In the genomic region with DNA sequence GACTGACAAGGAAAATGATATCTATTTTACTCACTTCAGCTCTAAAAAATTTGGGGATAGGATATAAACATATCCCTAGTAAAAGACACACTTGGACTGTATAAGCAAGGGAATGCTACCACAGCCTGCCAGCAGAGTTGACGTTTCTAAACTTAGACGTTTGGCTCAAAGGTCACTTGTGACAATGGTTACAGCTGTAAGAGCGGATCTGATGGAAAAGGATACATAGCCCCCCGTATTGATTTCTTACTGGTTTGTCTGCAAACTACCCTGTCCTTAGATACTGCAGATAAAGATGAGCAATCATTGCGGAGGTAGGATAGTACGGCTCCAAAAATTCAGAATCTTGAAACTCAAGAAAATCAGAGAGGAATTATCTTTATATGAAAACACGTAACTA, we compare ENCODE assay signal across 1 cellular context.
TF ChIP-seq lines count a peak whose summit lies in the region.

No MANE protein-coding gene starts in this region.

TF ChIP-seq in HepG2, 621 proteins besides CTCF, POLR2A, EP300 and RAD21 (continued from another document and continues in another):
- TF ChIP-seq, protein P1, sequence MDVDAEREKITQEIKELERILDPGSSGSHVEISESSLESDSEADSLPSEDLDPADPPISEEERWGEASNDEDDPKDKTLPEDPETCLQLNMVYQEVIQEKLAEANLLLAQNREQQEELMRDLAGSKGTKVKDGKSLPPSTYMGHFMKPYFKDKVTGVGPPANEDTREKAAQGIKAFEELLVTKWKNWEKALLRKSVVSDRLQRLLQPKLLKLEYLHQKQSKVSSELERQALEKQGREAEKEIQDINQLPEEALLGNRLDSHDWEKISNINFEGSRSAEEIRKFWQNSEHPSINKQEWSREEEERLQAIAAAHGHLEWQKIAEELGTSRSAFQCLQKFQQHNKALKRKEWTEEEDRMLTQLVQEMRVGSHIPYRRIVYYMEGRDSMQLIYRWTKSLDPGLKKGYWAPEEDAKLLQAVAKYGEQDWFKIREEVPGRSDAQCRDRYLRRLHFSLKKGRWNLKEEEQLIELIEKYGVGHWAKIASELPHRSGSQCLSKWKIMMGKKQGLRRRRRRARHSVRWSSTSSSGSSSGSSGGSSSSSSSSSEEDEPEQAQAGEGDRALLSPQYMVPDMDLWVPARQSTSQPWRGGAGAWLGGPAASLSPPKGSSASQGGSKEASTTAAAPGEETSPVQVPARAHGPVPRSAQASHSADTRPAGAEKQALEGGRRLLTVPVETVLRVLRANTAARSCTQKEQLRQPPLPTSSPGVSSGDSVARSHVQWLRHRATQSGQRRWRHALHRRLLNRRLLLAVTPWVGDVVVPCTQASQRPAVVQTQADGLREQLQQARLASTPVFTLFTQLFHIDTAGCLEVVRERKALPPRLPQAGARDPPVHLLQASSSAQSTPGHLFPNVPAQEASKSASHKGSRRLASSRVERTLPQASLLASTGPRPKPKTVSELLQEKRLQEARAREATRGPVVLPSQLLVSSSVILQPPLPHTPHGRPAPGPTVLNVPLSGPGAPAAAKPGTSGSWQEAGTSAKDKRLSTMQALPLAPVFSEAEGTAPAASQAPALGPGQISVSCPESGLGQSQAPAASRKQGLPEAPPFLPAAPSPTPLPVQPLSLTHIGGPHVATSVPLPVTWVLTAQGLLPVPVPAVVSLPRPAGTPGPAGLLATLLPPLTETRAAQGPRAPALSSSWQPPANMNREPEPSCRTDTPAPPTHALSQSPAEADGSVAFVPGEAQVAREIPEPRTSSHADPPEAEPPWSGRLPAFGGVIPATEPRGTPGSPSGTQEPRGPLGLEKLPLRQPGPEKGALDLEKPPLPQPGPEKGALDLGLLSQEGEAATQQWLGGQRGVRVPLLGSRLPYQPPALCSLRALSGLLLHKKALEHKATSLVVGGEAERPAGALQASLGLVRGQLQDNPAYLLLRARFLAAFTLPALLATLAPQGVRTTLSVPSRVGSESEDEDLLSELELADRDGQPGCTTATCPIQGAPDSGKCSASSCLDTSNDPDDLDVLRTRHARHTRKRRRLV (CRISPR knock-in tag; IDR thresholded peaks at IDR 0.05): 0 out of 2 replicates have a peak, but pooled peaks have one; percentile 27
- TF ChIP-seq, protein P2, sequence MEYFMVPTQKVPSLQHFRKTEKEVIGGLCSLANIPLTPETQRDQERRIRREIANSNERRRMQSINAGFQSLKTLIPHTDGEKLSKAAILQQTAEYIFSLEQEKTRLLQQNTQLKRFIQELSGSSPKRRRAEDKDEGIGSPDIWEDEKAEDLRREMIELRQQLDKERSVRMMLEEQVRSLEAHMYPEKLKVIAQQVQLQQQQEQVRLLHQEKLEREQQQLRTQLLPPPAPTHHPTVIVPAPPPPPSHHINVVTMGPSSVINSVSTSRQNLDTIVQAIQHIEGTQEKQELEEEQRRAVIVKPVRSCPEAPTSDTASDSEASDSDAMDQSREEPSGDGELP (IDR thresholded peaks at IDR 0.05; ENCODE audit: borderline replicate concordance, low read depth): peak; percentile 94
- TF ChIP-seq, protein P3, sequence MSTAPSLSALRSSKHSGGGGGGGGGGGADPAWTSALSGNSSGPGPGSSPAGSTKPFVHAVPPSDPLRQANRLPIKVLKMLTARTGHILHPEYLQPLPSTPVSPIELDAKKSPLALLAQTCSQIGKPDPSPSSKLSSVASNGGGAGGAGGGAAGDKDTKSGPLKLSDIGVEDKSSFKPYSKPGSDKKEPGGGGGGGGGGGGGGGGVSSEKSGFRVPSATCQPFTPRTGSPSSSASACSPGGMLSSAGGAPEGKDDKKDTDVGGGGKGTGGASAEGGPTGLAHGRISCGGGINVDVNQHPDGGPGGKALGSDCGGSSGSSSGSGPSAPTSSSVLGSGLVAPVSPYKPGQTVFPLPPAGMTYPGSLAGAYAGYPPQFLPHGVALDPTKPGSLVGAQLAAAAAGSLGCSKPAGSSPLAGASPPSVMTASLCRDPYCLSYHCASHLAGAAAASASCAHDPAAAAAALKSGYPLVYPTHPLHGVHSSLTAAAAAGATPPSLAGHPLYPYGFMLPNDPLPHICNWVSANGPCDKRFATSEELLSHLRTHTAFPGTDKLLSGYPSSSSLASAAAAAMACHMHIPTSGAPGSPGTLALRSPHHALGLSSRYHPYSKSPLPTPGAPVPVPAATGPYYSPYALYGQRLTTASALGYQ (CRISPR knock-in tag; IDR thresholded peaks at IDR 0.05): 0 out of 2 replicates have a peak, but pooled peaks have one; percentile 26
- 0 out of 2 replicates have a peak, but pooled peaks have one; percentile 36 for TF ChIP-seq ZSCAN25 (CRISPR knock-in tag; IDR thresholded peaks at IDR 0.05)
- TF ChIP-seq CHD4 (IDR thresholded peaks at IDR 0.05; ENCODE audit: borderline replicate concordance, low read length): no peak
- TF ChIP-seq, protein P4, sequence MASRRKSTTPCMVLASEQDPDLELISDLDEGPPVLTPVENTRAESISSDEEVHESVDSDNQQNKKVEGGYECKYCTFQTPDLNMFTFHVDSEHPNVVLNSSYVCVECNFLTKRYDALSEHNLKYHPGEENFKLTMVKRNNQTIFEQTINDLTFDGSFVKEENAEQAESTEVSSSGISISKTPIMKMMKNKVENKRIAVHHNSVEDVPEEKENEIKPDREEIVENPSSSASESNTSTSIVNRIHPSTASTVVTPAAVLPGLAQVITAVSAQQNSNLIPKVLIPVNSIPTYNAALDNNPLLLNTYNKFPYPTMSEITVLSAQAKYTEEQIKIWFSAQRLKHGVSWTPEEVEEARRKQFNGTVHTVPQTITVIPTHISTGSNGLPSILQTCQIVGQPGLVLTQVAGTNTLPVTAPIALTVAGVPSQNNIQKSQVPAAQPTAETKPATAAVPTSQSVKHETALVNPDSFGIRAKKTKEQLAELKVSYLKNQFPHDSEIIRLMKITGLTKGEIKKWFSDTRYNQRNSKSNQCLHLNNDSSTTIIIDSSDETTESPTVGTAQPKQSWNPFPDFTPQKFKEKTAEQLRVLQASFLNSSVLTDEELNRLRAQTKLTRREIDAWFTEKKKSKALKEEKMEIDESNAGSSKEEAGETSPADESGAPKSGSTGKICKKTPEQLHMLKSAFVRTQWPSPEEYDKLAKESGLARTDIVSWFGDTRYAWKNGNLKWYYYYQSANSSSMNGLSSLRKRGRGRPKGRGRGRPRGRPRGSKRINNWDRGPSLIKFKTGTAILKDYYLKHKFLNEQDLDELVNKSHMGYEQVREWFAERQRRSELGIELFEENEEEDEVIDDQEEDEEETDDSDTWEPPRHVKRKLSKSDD (CRISPR knock-in tag; IDR thresholded peaks at IDR 0.05; ENCODE audit: low read depth): no peak
- peak; percentile 90 for TF ChIP-seq POGZ (CRISPR knock-in tag; IDR thresholded peaks at IDR 0.05)
- peak; percentile 55; the same call in 1 of the 2 replicates for TF ChIP-seq MEIS1 (CRISPR knock-in tag; IDR thresholded peaks at IDR 0.05; ENCODE audit: borderline replicate concordance)
- peak; percentile 62; the same call in 1 of the 2 replicates for TF ChIP-seq PITX1 (CRISPR knock-in tag; IDR thresholded peaks at IDR 0.05)
- no peak for TF ChIP-seq ZNF672 (CRISPR knock-in tag; IDR thresholded peaks at IDR 0.05)
- TF ChIP-seq SP140L (CRISPR knock-in tag; IDR thresholded peaks at IDR 0.05; ENCODE audit: borderline replicate concordance): no peak
- peak; percentile 12 for TF ChIP-seq SKI (IDR thresholded peaks at IDR 0.05; ENCODE audit: partially characterized antibody)
- peak; percentile 55 for TF ChIP-seq TEAD3 (CRISPR knock-in tag; optimal IDR thresholded peaks at IDR 0.05; ENCODE audit: borderline replicate concordance)
- TF ChIP-seq FOXJ3 (CRISPR knock-in tag; IDR thresholded peaks at IDR 0.05; ENCODE audit: borderline replicate concordance): peak; percentile 45; the same call in 1 of the 2 replicates
- TF ChIP-seq EHMT2 (IDR thresholded peaks at IDR 0.05; ENCODE audit: borderline replicate concordance, low read depth, low read length): peak; percentile 60; the same call in 1 of the 2 replicates
- TF ChIP-seq RFXANK (CRISPR knock-in tag; IDR thresholded peaks at IDR 0.05): no peak
- peak; percentile 67; the same call in 1 of the 2 replicates for TF ChIP-seq DPF2 (CRISPR knock-in tag; IDR thresholded peaks at IDR 0.05; ENCODE audit: borderline replicate concordance, low read depth)
- TF ChIP-seq HIVEP1 (CRISPR knock-in tag; IDR thresholded peaks at IDR 0.05): no peak
- TF ChIP-seq ELF3 (CRISPR knock-in tag; IDR thresholded peaks at IDR 0.05): no peak
- TF ChIP-seq HNF4A (CRISPR knock-in tag; IDR thresholded peaks at IDR 0.05): peak; percentile 94
- TF ChIP-seq ZNF549 (CRISPR knock-in tag; IDR thresholded peaks at IDR 0.05): 0 out of 2 replicates have a peak, but pooled peaks have one; percentile 74
- TF ChIP-seq ATF1 (CRISPR knock-in tag; IDR thresholded peaks at IDR 0.05): peak; percentile 53
- TF ChIP-seq NR2F1 (CRISPR knock-in tag; IDR thresholded peaks at IDR 0.05): 0 out of 4 replicates have a peak, but pooled peaks of 1 of the 2 experiments have one; percentile 43
- TF ChIP-seq THAP11 (CRISPR knock-in tag; IDR thresholded peaks at IDR 0.05): peak; percentile 34; the same call in 1 of the 2 replicates
- peak; percentile 80; the same call in 1 of the 2 replicates for TF ChIP-seq ZNF644 (CRISPR knock-in tag; IDR thresholded peaks at IDR 0.05; ENCODE audit: low read depth)
- TF ChIP-seq ZNF17 (CRISPR knock-in tag; IDR thresholded peaks at IDR 0.05): no peak
- TF ChIP-seq NCOR1 (IDR thresholded peaks at IDR 0.05; ENCODE audit: borderline replicate concordance, low read length): peak; percentile 76; the same call in 1 of the 2 replicates
- TF ChIP-seq, protein P5, sequence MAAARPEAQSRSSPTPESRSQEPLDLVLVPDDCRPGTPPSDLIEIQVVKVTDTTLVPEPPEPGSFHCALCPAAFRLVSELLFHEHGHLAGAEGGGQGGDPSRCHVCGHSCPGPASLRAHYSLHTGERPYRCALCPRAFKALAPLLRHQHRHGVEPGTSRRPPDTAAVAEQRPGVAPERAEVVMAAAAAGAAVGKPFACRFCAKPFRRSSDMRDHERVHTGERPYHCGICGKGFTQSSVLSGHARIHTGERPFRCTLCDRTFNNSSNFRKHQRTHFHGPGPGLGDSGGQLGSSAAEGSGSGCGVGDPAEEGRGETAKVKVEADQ (CRISPR knock-in tag; IDR thresholded peaks at IDR 0.05; ENCODE audit: borderline replicate concordance): peak; percentile 28; the same call in 1 of the 2 replicates
- TF ChIP-seq, protein P6, sequence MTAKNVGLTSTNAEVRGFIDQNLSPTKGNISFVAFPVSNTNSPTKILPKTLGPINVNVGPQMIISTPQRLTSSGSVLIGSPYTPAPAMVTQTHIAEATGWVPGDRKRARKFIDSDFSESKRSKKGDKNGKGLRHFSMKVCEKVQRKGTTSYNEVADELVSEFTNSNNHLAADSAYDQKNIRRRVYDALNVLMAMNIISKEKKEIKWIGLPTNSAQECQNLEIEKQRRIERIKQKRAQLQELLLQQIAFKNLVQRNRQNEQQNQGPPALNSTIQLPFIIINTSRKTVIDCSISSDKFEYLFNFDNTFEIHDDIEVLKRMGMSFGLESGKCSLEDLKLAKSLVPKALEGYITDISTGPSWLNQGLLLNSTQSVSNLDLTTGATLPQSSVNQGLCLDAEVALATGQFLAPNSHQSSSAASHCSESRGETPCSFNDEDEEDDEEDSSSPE (CRISPR knock-in tag; IDR thresholded peaks at IDR 0.05): no peak
- no peak for TF ChIP-seq ZNF678 (CRISPR knock-in tag; IDR thresholded peaks at IDR 0.05)
- no peak for TF ChIP-seq GZF1 (CRISPR knock-in tag; IDR thresholded peaks at IDR 0.05)
- TF ChIP-seq ZBTB7B (CRISPR knock-in tag; IDR thresholded peaks at IDR 0.05): peak; percentile 96
- peak; percentile 67; the same call in 1 of the 2 replicates for TF ChIP-seq SIX1 (CRISPR knock-in tag; IDR thresholded peaks at IDR 0.05; ENCODE audit: borderline replicate concordance)
- TF ChIP-seq SMC3 (IDR thresholded peaks at IDR 0.05; ENCODE audit: low read length): peak; percentile 15; the same call in 1 of the 2 replicates
- TF ChIP-seq, protein P7, sequence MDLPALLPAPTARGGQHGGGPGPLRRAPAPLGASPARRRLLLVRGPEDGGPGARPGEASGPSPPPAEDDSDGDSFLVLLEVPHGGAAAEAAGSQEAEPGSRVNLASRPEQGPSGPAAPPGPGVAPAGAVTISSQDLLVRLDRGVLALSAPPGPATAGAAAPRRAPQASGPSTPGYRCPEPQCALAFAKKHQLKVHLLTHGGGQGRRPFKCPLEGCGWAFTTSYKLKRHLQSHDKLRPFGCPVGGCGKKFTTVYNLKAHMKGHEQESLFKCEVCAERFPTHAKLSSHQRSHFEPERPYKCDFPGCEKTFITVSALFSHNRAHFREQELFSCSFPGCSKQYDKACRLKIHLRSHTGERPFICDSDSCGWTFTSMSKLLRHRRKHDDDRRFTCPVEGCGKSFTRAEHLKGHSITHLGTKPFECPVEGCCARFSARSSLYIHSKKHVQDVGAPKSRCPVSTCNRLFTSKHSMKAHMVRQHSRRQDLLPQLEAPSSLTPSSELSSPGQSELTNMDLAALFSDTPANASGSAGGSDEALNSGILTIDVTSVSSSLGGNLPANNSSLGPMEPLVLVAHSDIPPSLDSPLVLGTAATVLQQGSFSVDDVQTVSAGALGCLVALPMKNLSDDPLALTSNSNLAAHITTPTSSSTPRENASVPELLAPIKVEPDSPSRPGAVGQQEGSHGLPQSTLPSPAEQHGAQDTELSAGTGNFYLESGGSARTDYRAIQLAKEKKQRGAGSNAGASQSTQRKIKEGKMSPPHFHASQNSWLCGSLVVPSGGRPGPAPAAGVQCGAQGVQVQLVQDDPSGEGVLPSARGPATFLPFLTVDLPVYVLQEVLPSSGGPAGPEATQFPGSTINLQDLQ (CRISPR knock-in tag; IDR thresholded peaks at IDR 0.05): no peak
- TF ChIP-seq, protein P8, sequence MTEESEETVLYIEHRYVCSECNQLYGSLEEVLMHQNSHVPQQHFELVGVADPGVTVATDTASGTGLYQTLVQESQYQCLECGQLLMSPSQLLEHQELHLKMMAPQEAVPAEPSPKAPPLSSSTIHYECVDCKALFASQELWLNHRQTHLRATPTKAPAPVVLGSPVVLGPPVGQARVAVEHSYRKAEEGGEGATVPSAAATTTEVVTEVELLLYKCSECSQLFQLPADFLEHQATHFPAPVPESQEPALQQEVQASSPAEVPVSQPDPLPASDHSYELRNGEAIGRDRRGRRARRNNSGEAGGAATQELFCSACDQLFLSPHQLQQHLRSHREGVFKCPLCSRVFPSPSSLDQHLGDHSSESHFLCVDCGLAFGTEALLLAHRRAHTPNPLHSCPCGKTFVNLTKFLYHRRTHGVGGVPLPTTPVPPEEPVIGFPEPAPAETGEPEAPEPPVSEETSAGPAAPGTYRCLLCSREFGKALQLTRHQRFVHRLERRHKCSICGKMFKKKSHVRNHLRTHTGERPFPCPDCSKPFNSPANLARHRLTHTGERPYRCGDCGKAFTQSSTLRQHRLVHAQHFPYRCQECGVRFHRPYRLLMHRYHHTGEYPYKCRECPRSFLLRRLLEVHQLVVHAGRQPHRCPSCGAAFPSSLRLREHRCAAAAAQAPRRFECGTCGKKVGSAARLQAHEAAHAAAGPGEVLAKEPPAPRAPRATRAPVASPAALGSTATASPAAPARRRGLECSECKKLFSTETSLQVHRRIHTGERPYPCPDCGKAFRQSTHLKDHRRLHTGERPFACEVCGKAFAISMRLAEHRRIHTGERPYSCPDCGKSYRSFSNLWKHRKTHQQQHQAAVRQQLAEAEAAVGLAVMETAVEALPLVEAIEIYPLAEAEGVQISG (CRISPR knock-in tag; IDR thresholded peaks at IDR 0.05): no peak
- peak; percentile 62; the same call in 1 of the 2 replicates for TF ChIP-seq ETV5 (CRISPR knock-in tag; IDR thresholded peaks at IDR 0.05; ENCODE audit: borderline replicate concordance)
- TF ChIP-seq ZNF724P (CRISPR knock-in tag; IDR thresholded peaks at IDR 0.05; ENCODE audit: borderline replicate concordance): no peak
- no peak for TF ChIP-seq FOXC1 (CRISPR knock-in tag; IDR thresholded peaks at IDR 0.05; ENCODE audit: borderline replicate concordance)
- TF ChIP-seq ZNF737 (CRISPR knock-in tag; IDR thresholded peaks at IDR 0.05; ENCODE audit: borderline replicate concordance): no peak
